ENCODE assay signal across 13 cellular contexts in genomic region chr1:206456577-206457375, GRCh38. TPM values are rescaled to one million over a fixed set of nuclear protein-coding genes. Genes with fewer than 3 reads are reported as not detected.
DNase-seq lines count a peak whose midpoint lies in the region; FAIRE-seq and TF ChIP-seq lines count a peak whose summit lies in the region.
"Had no signal": no experiment of that assay in that cellular context is flagged by ENCODE, and none has a peak within 500 bp of the region (broad histone marks: within the 10 kb centered on the region; RNA-seq: fewer than 3 reads in every experiment).

No MANE protein-coding gene starts in this region.

- H3K4me3 Mint-ChIP-seq in nephron progenitor cell, result no peak overlapping the region
- H3K4me3 Mint-ChIP-seq: activated CD4-positive, alpha-beta T cell treated with anti-CD3 and anti-CD28 coated beads, Interleukin-2, amount 10 ng/mL, durations not matched to agents 7 days and 5 days; endodermal cell; stimulated activated naive CD8-positive, alpha-beta T cell treated with anti-CD3 and anti-CD28 coated beads, Interleukin-15, amount 100 ng/mL, for 72 hours had no signal

- peaks cover 45% of the 10 kb centered on the region for H3K4me1 Mint-ChIP-seq in nephron progenitor cell
- H3K4me1 Mint-ChIP-seq: endodermal cell had no signal

- peak; percentile 65 for DNase-seq in ELR (ENCODE audit: low read depth)
- peak; percentile 60 for DNase-seq in NOMO-1 treated with DMSO at 0.1 percent for 48 hours (lab: John Stamatoyannopoulos, UW; ENCODE audit: unreplicated experiment)
- DNase-seq in epithelial cell of esophagus (ENCODE audit: low read depth), result peak; percentile 80
- no peak for DNase-seq in nephron progenitor cell
- DNase-seq in NCI-H748 (lab: John Stamatoyannopoulos, UW; ENCODE audit: unreplicated experiment), result no peak
- DNase-seq in GM12892 (ENCODE audit: insufficient read length), result no peak
- no peak for DNase-seq in NCI-H2107 (lab: John Stamatoyannopoulos, UW)
- DNase-seq in superior temporal gyrus (ENCODE audit: extremely low spot score), result no peak
- DNase-seq: activated CD4-positive, alpha-beta T cell treated with anti-CD3 and anti-CD28 coated beads, Interleukin-2, amount 10 ng/mL, durations not matched to agents 7 days and 5 days; endodermal cell; stimulated activated CD4-positive, alpha-beta T cell treated with anti-CD3 and anti-CD28 coated beads, Interleukin-1b, Interleukin-23, amount 100 ng/mL, for 48 hours; stimulated activated naive CD8-positive, alpha-beta T cell treated with anti-CD3 and anti-CD28 coated beads, Interleukin-15, amount 100 ng/mL, for 72 hours had no signal

- no peak for TF ChIP-seq POLR2A in GM12892 (IDR thresholded peaks at IDR 0.05; ENCODE audit: low read depth, low read length)

- H3K36me3 Mint-ChIP-seq in nephron progenitor cell (ENCODE audit: low read depth), result peaks cover 68% of the 10 kb centered on the region

- no peak for FAIRE-seq in GM12892 (lab: Jason Lieb, UNC)

- H3K27me3 Mint-ChIP-seq in nephron progenitor cell (ENCODE audit: low read depth, poor library complexity), result no peaks in the 10 kb centered on the region
- H3K27me3 Mint-ChIP-seq: activated CD4-positive, alpha-beta T cell treated with anti-CD3 and anti-CD28 coated beads, Interleukin-2, amount 10 ng/mL, durations not matched to agents 7 days and 5 days; stimulated activated naive CD8-positive, alpha-beta T cell treated with anti-CD3 and anti-CD28 coated beads, Interleukin-15, amount 100 ng/mL, for 72 hours had no signal

- TF ChIP-seq CTCF in epithelial cell of esophagus (IDR thresholded peaks at IDR 0.05; ENCODE audit: insufficient read depth, low read depth, low read length, missing control alignments) (no peak), nephron progenitor cell (IDR thresholded peaks at IDR 0.05) (no peak)

- peak overlapping the region; percentile 52 for H3K27ac Mint-ChIP-seq in nephron progenitor cell
- H3K27ac Mint-ChIP-seq: activated CD4-positive, alpha-beta T cell treated with anti-CD3 and anti-CD28 coated beads, Interleukin-2, amount 10 ng/mL, durations not matched to agents 7 days and 5 days; endodermal cell had no signal

- no peak overlapping the region for H3K4me3 ChIP-seq in epithelial cell of esophagus (ENCODE audit: low read length)
- H3K4me3 ChIP-seq: SJSA1 had no signal

- H3K9me3 Mint-ChIP-seq in nephron progenitor cell, result no peaks in the 10 kb centered on the region
- H3K9me3 Mint-ChIP-seq: activated CD4-positive, alpha-beta T cell treated with anti-CD3 and anti-CD28 coated beads, Interleukin-2, amount 10 ng/mL, durations not matched to agents 7 days and 5 days; endodermal cell; stimulated activated naive CD8-positive, alpha-beta T cell treated with anti-CD3 and anti-CD28 coated beads, Interleukin-15, amount 100 ng/mL, for 72 hours had no signal

RNA-seq across cellular contexts. Expression of gene IKBKE, which starts 13.5 kb away (rescaled TPM):
- polyA plus RNA-seq in GM12892 (2012; ENCODE audit: missing spikeins), result 13.8 TPM

RNA-seq across cellular contexts. Expression of gene RASSF5, which starts 50.6 kb away (rescaled TPM):
- polyA plus RNA-seq in GM12892 (2012; ENCODE audit: missing spikeins), result 43.0 TPM

Comparison
In these comparisons a context has a peak if more than half of its experiments do, and no peak if none do; other contexts are left out.
1. DNase-seq: peak in ELR (single experiment), NOMO-1 treated with DMSO at 0.1 percent for 48 hours (single experiment) and epithelial cell of esophagus (single experiment); none in nephron progenitor cell (single experiment), NCI-H748 (single experiment), GM12892 (single experiment), NCI-H2107 (single experiment) and superior temporal gyrus (single experiment).